Comparison of ENCODE assay signal across 16 cellular contexts in genomic region chr15:74535388-74536084, GRCh38. TPM values are rescaled to one million over a fixed set of nuclear protein-coding genes. Genes with fewer than 3 reads are reported as not detected.
DNase-seq lines count a peak whose midpoint lies in the region; ATAC-seq and TF ChIP-seq lines count a peak whose summit lies in the region.
"Had no signal": no experiment of that assay in that cellular context is flagged by ENCODE, and none has a peak within 500 bp of the region (broad histone marks: within the 10 kb centered on the region; RNA-seq: fewer than 3 reads in every experiment).

No MANE protein-coding gene starts in this region.

- CTCF ChIA-PET in RWPE1 (lab: Yijun Ruan, JAX), result interaction anchor here (0.5 to 0.9 kb wide), 2 partner anchors 162 to 243 kb away, joined by 4 to 5 read pairs; no protein-coding TSS in a partner anchor

- ATAC-seq in natural killer cell treated with Interleukin-12 subunit alpha and Interleukin-12 subunit beta and Interleukin-15 and Interleukin-18, amount 100 ng/mL, for 72 hours, result peak; percentile 66 to 87
- ATAC-seq in natural killer cell, result no peak
- peak; percentile 76 for ATAC-seq in stimulated activated effector memory CD8-positive, alpha-beta T cell treated with anti-CD3 and anti-CD28 coated beads, Interleukin-12 subunit alpha, Interleukin-12 subunit beta, amount 100 ng/mL, for 72 hours
- no peak for ATAC-seq in HG03135 (IDR thresholded peaks at IDR 0.05; ENCODE audit: unreplicated experiment)
- ATAC-seq: effector memory CD8-positive, alpha-beta T cell; psoas muscle had no signal

- H3K27me3 ChIP-seq in neural progenitor cell, result no peaks in the 10 kb centered on the region
- H3K27me3 ChIP-seq: cardiac muscle cell, SJCRH30 had no signal

- H4K20me1 ChIP-seq in neural progenitor cell (ENCODE audit: low read depth), result no peaks in the 10 kb centered on the region

- no peak overlapping the region for H3K9ac ChIP-seq in neural progenitor cell

- no peak overlapping the region for H3K4me3 ChIP-seq in neural progenitor cell
- H3K4me3 ChIP-seq: cardiac muscle cell, psoas muscle, SJCRH30 had no signal

- peaks cover 6% of the 10 kb centered on the region for H3K36me3 Mint-ChIP-seq in natural killer cell treated with Interleukin-12 subunit alpha and Interleukin-12 subunit beta and Interleukin-15 and Interleukin-18, amount 100 ng/mL, for 72 hours
- H3K36me3 Mint-ChIP-seq in natural killer cell, result no peaks in the 10 kb centered on the region
- H3K36me3 Mint-ChIP-seq in endothelial cell (ENCODE audit: low read depth, unreplicated experiment), result no peaks in the 10 kb centered on the region
- no peaks in the 10 kb centered on the region for H3K36me3 Mint-ChIP-seq in stimulated activated effector memory CD8-positive, alpha-beta T cell treated with anti-CD3 and anti-CD28 coated beads, Interleukin-12 subunit alpha, Interleukin-12 subunit beta, amount 100 ng/mL, for 72 hours
- no peaks in the 10 kb centered on the region for H3K36me3 Mint-ChIP-seq in neural progenitor cell

- H3K4me2 ChIP-seq in neural progenitor cell, result no peak overlapping the region

- no peak overlapping the region for H3K4me3 Mint-ChIP-seq in natural killer cell treated with Interleukin-12 subunit alpha and Interleukin-12 subunit beta and Interleukin-15 and Interleukin-18, amount 100 ng/mL, for 72 hours
- H3K4me3 Mint-ChIP-seq in natural killer cell (no peak overlapping the region), endothelial cell (ENCODE audit: unreplicated experiment) (no peak overlapping the region), neural progenitor cell (no peak overlapping the region)
- H3K4me3 Mint-ChIP-seq in stimulated activated effector memory CD8-positive, alpha-beta T cell treated with anti-CD3 and anti-CD28 coated beads, Interleukin-12 subunit alpha, Interleukin-12 subunit beta, amount 100 ng/mL, for 72 hours, result no peak overlapping the region
- H3K4me3 Mint-ChIP-seq: effector memory CD8-positive, alpha-beta T cell had no signal

- H3K27me3 Mint-ChIP-seq in natural killer cell treated with Interleukin-12 subunit alpha and Interleukin-12 subunit beta and Interleukin-15 and Interleukin-18, amount 100 ng/mL, for 72 hours, result no peaks in the 10 kb centered on the region
- H3K27me3 Mint-ChIP-seq in natural killer cell (ENCODE audit: low read depth in 2 of 2) (no peaks in the 10 kb centered on the region), endothelial cell (ENCODE audit: unreplicated experiment) (no peaks in the 10 kb centered on the region), neural progenitor cell (ENCODE audit: insufficient read depth, low read depth) (no peaks in the 10 kb centered on the region)
- H3K27me3 Mint-ChIP-seq: effector memory CD8-positive, alpha-beta T cell had no signal

- peaks cover 27% of the 10 kb centered on the region for H3F3A ChIP-seq in neural progenitor cell (ENCODE audit: low read depth)

- no peaks in the 10 kb centered on the region for H3K36me3 ChIP-seq in neural progenitor cell
- H3K36me3 ChIP-seq: cardiac muscle cell, SJCRH30 had no signal

- no peaks in the 10 kb centered on the region for H3K9me3 ChIP-seq in neural progenitor cell (ENCODE audit: low read depth)
- H3K9me3 ChIP-seq: psoas muscle, SJCRH30 had no signal

- H3K4me1 ChIP-seq in neural progenitor cell, result peaks cover 21% of the 10 kb centered on the region

- H3K9me3 Mint-ChIP-seq in natural killer cell treated with Interleukin-12 subunit alpha and Interleukin-12 subunit beta and Interleukin-15 and Interleukin-18, amount 100 ng/mL, for 72 hours, result no peaks in the 10 kb centered on the region
- H3K9me3 Mint-ChIP-seq in natural killer cell, result no peaks in the 10 kb centered on the region
- H3K9me3 Mint-ChIP-seq in endothelial cell (ENCODE audit: unreplicated experiment), result no peaks in the 10 kb centered on the region
- H3K9me3 Mint-ChIP-seq in stimulated activated effector memory CD8-positive, alpha-beta T cell treated with anti-CD3 and anti-CD28 coated beads, Interleukin-12 subunit alpha, Interleukin-12 subunit beta, amount 100 ng/mL, for 72 hours, result no peaks in the 10 kb centered on the region
- H3K9me3 Mint-ChIP-seq in neural progenitor cell, result no peaks in the 10 kb centered on the region
- H3K9me3 Mint-ChIP-seq: effector memory CD8-positive, alpha-beta T cell had no signal

- intact Hi-C loops in natural killer cell (cut with micrococcal nuclease), result no loop called here

- no peak for TF ChIP-seq CTCF in natural killer cell (IDR thresholded peaks at IDR 0.05)
- TF ChIP-seq CTCF in RWPE1 (conservative IDR thresholded peaks at IDR 0.05; ENCODE audit: low read depth), result no peak
- TF ChIP-seq CTCF in endothelial cell (IDR thresholded peaks at IDR 0.05; ENCODE audit: unreplicated experiment), result no peak
- no peak for TF ChIP-seq CTCF in neural progenitor cell (IDR thresholded peaks at IDR 0.05)

- peaks cover 16% of the 10 kb centered on the region for H3K79me2 ChIP-seq in neural progenitor cell (ENCODE audit: low read depth)

- peak overlapping the region; percentile 17 to 25 for H3K27ac Mint-ChIP-seq in natural killer cell treated with Interleukin-12 subunit alpha and Interleukin-12 subunit beta and Interleukin-15 and Interleukin-18, amount 100 ng/mL, for 72 hours
- H3K27ac Mint-ChIP-seq in natural killer cell (peak overlapping the region in 1 of 2 donors; percentile 15), endothelial cell (ENCODE audit: unreplicated experiment) (peak overlapping the region; percentile 1), neural progenitor cell (no peak overlapping the region)
- peak overlapping the region; percentile 68 for H3K27ac Mint-ChIP-seq in stimulated activated effector memory CD8-positive, alpha-beta T cell treated with anti-CD3 and anti-CD28 coated beads, Interleukin-12 subunit alpha, Interleukin-12 subunit beta, amount 100 ng/mL, for 72 hours
- H3K27ac Mint-ChIP-seq: effector memory CD8-positive, alpha-beta T cell had no signal

- DNase-seq in natural killer cell treated with Interleukin-12 subunit alpha and Interleukin-12 subunit beta and Interleukin-15 and Interleukin-18, amount 100 ng/mL, for 72 hours (ENCODE audit: low spot score), result no peak
- no peak for DNase-seq in natural killer cell
- no peak for DNase-seq in RWPE1 (ENCODE audit: low spot score)
- no peak for DNase-seq in endothelial cell (ENCODE audit: low spot score)
- no peak for DNase-seq in stimulated activated effector memory CD8-positive, alpha-beta T cell treated with anti-CD3 and anti-CD28 coated beads, Interleukin-12 subunit alpha, Interleukin-12 subunit beta, amount 100 ng/mL, for 72 hours (ENCODE audit: low spot score in 2 of 2)
- no peak for DNase-seq in NK-92 treated with Interleukin-12 subunit alpha and Interleukin-12 subunit beta, amount 100 ng/mL, for 24 hours (lab: John Stamatoyannopoulos, UW)
- no peak for DNase-seq in neural progenitor cell (ENCODE audit: low spot score)
- DNase-seq: activated naive CD4-positive, alpha-beta T cell treated with anti-CD3 and anti-CD28 coated beads, Interleukin-2, amount 50 U/mL, for 16 hours; effector memory CD8-positive, alpha-beta T cell; NCI-H2107; NCI-H82; psoas muscle; SJCRH30; stimulated activated CD4-positive, alpha-beta T cell treated with anti-CD3 and anti-CD28 coated beads, Interleukin-15, amount 100 ng/mL, for 24 hours had no signal

- POLR2A ChIA-PET in RWPE1 (lab: Yijun Ruan, JAX; ENCODE audit: low non-redundant PET), result no interaction called here

- peaks cover 21 to 29% of the 10 kb centered on the region in 2 donors for H3K4me1 Mint-ChIP-seq in natural killer cell treated with Interleukin-12 subunit alpha and Interleukin-12 subunit beta and Interleukin-15 and Interleukin-18, amount 100 ng/mL, for 72 hours (ENCODE audit: low read depth in 2 of 2)
- H3K4me1 Mint-ChIP-seq in natural killer cell (peaks cover 6 to 12% of the 10 kb centered on the region in 2 donors), endothelial cell (ENCODE audit: unreplicated experiment) (peaks cover 16% of the 10 kb centered on the region), neural progenitor cell (peaks cover 21% of the 10 kb centered on the region)
- H3K4me1 Mint-ChIP-seq in stimulated activated effector memory CD8-positive, alpha-beta T cell treated with anti-CD3 and anti-CD28 coated beads, Interleukin-12 subunit alpha, Interleukin-12 subunit beta, amount 100 ng/mL, for 72 hours, result peaks cover 10% of the 10 kb centered on the region

- no peak overlapping the region for H2AFZ ChIP-seq in neural progenitor cell (replicated peaks)

- H3K27ac ChIP-seq in RWPE1 (peak overlapping the region; percentile 46; the same call in 1 of the 2 replicates), neural progenitor cell (no peak overlapping the region)
- H3K27ac ChIP-seq: cardiac muscle cell, psoas muscle, SJCRH30 had no signal

RNA-seq across cellular contexts. Expression of gene ARID3B, which starts 5.5 kb away (rescaled TPM):
- total RNA-seq in natural killer cell treated with Interleukin-12 subunit alpha and Interleukin-12 subunit beta and Interleukin-15 and Interleukin-18, amount 100 ng/mL, for 72 hours, result 100 to 1,000 TPM in 1 of 2 donors, 10 to 100 TPM in 1; 77.1 to 105 TPM
- total RNA-seq in natural killer cell (10 to 100 TPM; 56.4 to 59.2 (median 58.3) TPM), endothelial cell (ENCODE audit: unreplicated experiment) (70.0 TPM), neural progenitor cell (ENCODE audit: low replicate concordance) (31.5 and 72.4 TPM in 2 replicates)

Comparison
In these comparisons a context has a peak if more than half of its experiments do, and no peak if none do; other contexts are left out.
1. ATAC-seq: peak in natural killer cell treated with Interleukin-12 subunit alpha and Interleukin-12 subunit beta and Interleukin-15 and Interleukin-18, amount 100 ng/mL, for 72 hours (2 of 2) and stimulated activated effector memory CD8-positive, alpha-beta T cell treated with anti-CD3 and anti-CD28 coated beads, Interleukin-12 subunit alpha, Interleukin-12 subunit beta, amount 100 ng/mL, for 72 hours (single experiment); none in natural killer cell (0 of 3) and HG03135 (single experiment).